ENCODE assay signal across 20 cellular contexts in genomic region chr12:19223695-19224094, GRCh38.
DNase-seq lines count a peak whose midpoint lies in the region; ATAC-seq and TF ChIP-seq lines count a peak whose summit lies in the region.
"Had no signal": no experiment of that assay in that cellular context is flagged by ENCODE, and none has a peak within 500 bp of the region (broad histone marks: within the 10 kb centered on the region; RNA-seq: fewer than 3 reads in every experiment).

No MANE protein-coding gene starts in this region.

- POLR2A ChIA-PET in MCF 10A (lab: Yijun Ruan, JAX): interaction anchor here (0.5 kb wide), 1 partner anchor 48 kb away, joined by 4 read pairs; no protein-coding TSS in a partner anchor
- POLR2A ChIA-PET in OCI-LY7 (lab: Charles Lee): no interaction called here

- H3K4me1 ChIP-seq in mammary epithelial cell (ENCODE audit: insufficient read depth, low read length): peaks cover 25% of the 10 kb centered on the region
- H3K4me1 ChIP-seq in right cardiac atrium (ENCODE audit: control insufficient read depth, insufficient read depth, low read length): peaks cover 1% of the 10 kb centered on the region
- H3K4me1 ChIP-seq in smooth muscle cell (ENCODE audit: low read depth): peaks cover 30% of the 10 kb centered on the region
- no peaks in the 10 kb centered on the region for H3K4me1 ChIP-seq in trophoblast cell (ENCODE audit: control insufficient read depth in 1 of 2, insufficient read depth in 2 of 2, low read length in 2 of 2)
- H3K4me1 ChIP-seq in OCI-LY7 (ENCODE audit: insufficient read depth, low read length, poor library complexity, severe bottlenecking): no peaks in the 10 kb centered on the region

- no peak overlapping the region for H3K9ac ChIP-seq in mammary epithelial cell (ENCODE audit: insufficient read depth, low read length)
- H3K9ac ChIP-seq in smooth muscle cell (ENCODE audit: low read depth): no peak overlapping the region
- H3K9ac ChIP-seq in trophoblast cell (ENCODE audit: low read length): no peak overlapping the region

- no peaks in the 10 kb centered on the region for H3K9me3 ChIP-seq in mammary epithelial cell (replicated peaks; ENCODE audit: insufficient read depth, low read length)
- H3K9me3 ChIP-seq in right cardiac atrium (ENCODE audit: control insufficient read depth, low read length): no peaks in the 10 kb centered on the region
- no peaks in the 10 kb centered on the region for H3K9me3 ChIP-seq in smooth muscle cell (replicated peaks; ENCODE audit: low read depth)
- H3K9me3 ChIP-seq in trophoblast cell (ENCODE audit: insufficient read depth, low read depth, low read length): no peaks in the 10 kb centered on the region
- no peaks in the 10 kb centered on the region for H3K9me3 ChIP-seq in OCI-LY7 (ENCODE audit: low read length)
- H3K9me3 ChIP-seq: gastroesophageal sphincter, upper lobe of left lung had no signal

- dilution Hi-C loops in mammary epithelial cell (cut with HindIII; ENCODE audit: low sequenced_read_pairs): no loop called here

- CTCF ChIA-PET in MCF 10A (lab: Yijun Ruan, JAX): interaction anchor here (0.6 to 2.2 kb wide), 7 partner anchors 13 to 794 kb away, joined by 3 to 13 read pairs (median 5); no protein-coding TSS in a partner anchor
- CTCF ChIA-PET in mammary epithelial cell (lab: Charles Lee; ENCODE audit: low non-redundant PET): no interaction called here
- CTCF ChIA-PET in OCI-LY7 (lab: Charles Lee; ENCODE audit: unreplicated experiment): no interaction called here

- no peak overlapping the region for H4K8ac ChIP-seq in trophoblast cell (ENCODE audit: low read depth, low read length)

- no peak overlapping the region for H4K12ac ChIP-seq in trophoblast cell (ENCODE audit: low read depth, low read length)

- TF ChIP-seq CTCF in MCF 10A (IDR thresholded peaks at IDR 0.05; ENCODE audit: unreplicated experiment) (no peak), mammary epithelial cell (conservative IDR thresholded peaks at IDR 0.05 in 1 of 2, IDR thresholded peaks at IDR 0.05 in 1 of 2; ENCODE audit: extremely low read depth in 1 of 2, insufficient read depth in 1 of 2, low read depth in 1 of 2, low read length in 2 of 2) (no peak), smooth muscle cell (IDR thresholded peaks at IDR 0.05; ENCODE audit: borderline replicate concordance, insufficient read depth, poor library complexity, severe bottlenecking) (no peak), OCI-LY7 (conservative IDR thresholded peaks at IDR 0.05; ENCODE audit: low read length) (no peak)

- no peaks in the 10 kb centered on the region for H3K36me3 ChIP-seq in mammary epithelial cell (ENCODE audit: insufficient read depth, low read length)
- H3K36me3 ChIP-seq in smooth muscle cell (ENCODE audit: low read depth): no peaks in the 10 kb centered on the region
- no peaks in the 10 kb centered on the region for H3K36me3 ChIP-seq in trophoblast cell (ENCODE audit: control insufficient read depth in 1 of 2, insufficient read depth in 2 of 2, low read length in 2 of 2)
- no peaks in the 10 kb centered on the region for H3K36me3 ChIP-seq in OCI-LY7 (ENCODE audit: insufficient read depth, low read length)
- H3K36me3 ChIP-seq: gastroesophageal sphincter, upper lobe of left lung had no signal

- WGBS in mammary epithelial cell (ENCODE audit: low coverage, missing lambda C conversion rate): 100% methylated on average over 1 of the region's 1 CpG
- 34% methylated on average over 1 of the region's 1 CpG for WGBS in right cardiac atrium
- 35% methylated on average over 1 of the region's 1 CpG for WGBS in smooth muscle cell (ENCODE audit: low lambda C conversion rate)
- no CpG with 5 or more reads among the region's 1 CpG for WGBS in trophoblast cell (ENCODE audit: extremely low coverage, insufficient coverage, insufficient read length)

- H3K4me3 Mint-ChIP-seq in MCF 10A (ENCODE audit: unreplicated experiment): no peak overlapping the region
- H3K4me3 Mint-ChIP-seq: activated naive CD4-positive, alpha-beta T cell treated with anti-CD3 and anti-CD28 coated beads for 36 hours; CD4-positive, alpha-beta memory T cell; H9; immature natural killer cell; T-helper 1 cell treated with Interleukin-12 subunit alpha and Interleukin-12 subunit beta and Interleukin-4 antibody, amounts not matched to agents 30 μg/mL and 1 μg/mL, for 36 hours had no signal

- H3K27me3 ChIP-seq in mammary epithelial cell (ENCODE audit: insufficient read depth, low read length) (no peaks in the 10 kb centered on the region), right cardiac atrium (ENCODE audit: control insufficient read depth, insufficient read depth) (no peaks in the 10 kb centered on the region), smooth muscle cell (ENCODE audit: low read depth) (no peaks in the 10 kb centered on the region), trophoblast cell (ENCODE audit: insufficient read depth, low read length) (no peaks in the 10 kb centered on the region)
- H3K27me3 ChIP-seq: gastroesophageal sphincter, upper lobe of left lung had no signal

- ATAC-seq in right cardiac atrium: peak; percentile 55 to 67
- ATAC-seq: activated CD4-positive, CD25-positive, alpha-beta regulatory T cell treated with anti-CD3 and anti-CD28 coated beads, Interleukin-2, amount 50 U/mL, for 24 hours; gastroesophageal sphincter had no signal

- H3K14ac ChIP-seq in trophoblast cell (ENCODE audit: low read length): no peak overlapping the region

- no peak overlapping the region for H3K4me3 ChIP-seq in mammary epithelial cell (replicated peaks in 1 of 3; ENCODE audit: insufficient read depth in 1 of 3, low read depth in 2 of 3, low read length in 3 of 3)
- no peak overlapping the region for H3K4me3 ChIP-seq in right cardiac atrium (ENCODE audit: low read length)
- no peak overlapping the region for H3K4me3 ChIP-seq in smooth muscle cell
- H3K4me3 ChIP-seq in trophoblast cell (ENCODE audit: low read depth, low read length): no peak overlapping the region
- H3K4me3 ChIP-seq in OCI-LY7 (ENCODE audit: low read depth, low read length, poor library complexity, severe bottlenecking): no peak overlapping the region
- H3K4me3 ChIP-seq: gastroesophageal sphincter, GM12878, upper lobe of left lung had no signal

- H3K79me2 ChIP-seq in mammary epithelial cell (ENCODE audit: insufficient read depth, low read length) (peaks cover 87% of the 10 kb centered on the region), smooth muscle cell (ENCODE audit: low read depth) (peaks cover 62% of the 10 kb centered on the region), trophoblast cell (ENCODE audit: control insufficient read depth, insufficient read depth, low read length, poor library complexity) (no peaks in the 10 kb centered on the region), OCI-LY7 (ENCODE audit: insufficient read depth, low read depth, low read length) (no peaks in the 10 kb centered on the region)

- intact Hi-C loops in MCF 10A (cut with micrococcal nuclease) (loop anchor here (2.0 kb wide), 1 partner anchor 41 kb away; no protein-coding TSS in a partner anchor), mammary epithelial cell (cut with micrococcal nuclease) (no loop called here), right cardiac atrium (cut with DNase I) (no loop called here), OCI-LY7 (cut with micrococcal nuclease; ENCODE audit: unreplicated experiment) (no loop called here)

- H4K20me1 ChIP-seq in mammary epithelial cell (ENCODE audit: insufficient read depth, low read length) (no peaks in the 10 kb centered on the region), smooth muscle cell (ENCODE audit: low read depth) (peaks cover 4% of the 10 kb centered on the region), OCI-LY7 (ENCODE audit: insufficient read depth, low read length) (no peaks in the 10 kb centered on the region)

- BruUV-seq in MCF 10A (replicated peaks; lab: Mats Ljungman, UMichigan): no TSS peak
- BruUV-seq in mammary epithelial cell (replicated peaks; lab: Mats Ljungman, UMichigan): no TSS peak
- no TSS peak for BruUV-seq in OCI-LY7 (replicated peaks; lab: Mats Ljungman, UMichigan)

- peaks cover 7% of the 10 kb centered on the region for H3K36me3 Mint-ChIP-seq in MCF 10A (ENCODE audit: insufficient read depth, unreplicated experiment)
- H3K36me3 Mint-ChIP-seq: CD4-positive, alpha-beta memory T cell; immature natural killer cell had no signal

- H3K9me2 ChIP-seq in OCI-LY7 (ENCODE audit: insufficient read depth, low read length): no peaks in the 10 kb centered on the region

- H3F3A ChIP-seq in smooth muscle cell (ENCODE audit: low read depth): no peaks in the 10 kb centered on the region

- H3K79me1 ChIP-seq in trophoblast cell (ENCODE audit: low read length): no peaks in the 10 kb centered on the region

- H3K9me3 Mint-ChIP-seq in MCF 10A (ENCODE audit: unreplicated experiment): no peaks in the 10 kb centered on the region
- H3K9me3 Mint-ChIP-seq: activated naive CD4-positive, alpha-beta T cell treated with anti-CD3 and anti-CD28 coated beads for 36 hours; CD4-positive, alpha-beta memory T cell; immature natural killer cell; T-helper 1 cell treated with Interleukin-12 subunit alpha and Interleukin-12 subunit beta and Interleukin-4 antibody, amounts not matched to agents 30 μg/mL and 1 μg/mL, for 36 hours had no signal

- no peak overlapping the region for H2AK5ac ChIP-seq in trophoblast cell (ENCODE audit: low read length)

- peaks cover 31% of the 10 kb centered on the region for H3K4me1 Mint-ChIP-seq in MCF 10A (ENCODE audit: insufficient read depth, unreplicated experiment)
- H3K4me1 Mint-ChIP-seq: CD4-positive, alpha-beta memory T cell; immature natural killer cell had no signal

- peak overlapping the region; percentile 64 for H3K27ac Mint-ChIP-seq in MCF 10A (ENCODE audit: low read depth, unreplicated experiment)
- H3K27ac Mint-ChIP-seq: activated naive CD4-positive, alpha-beta T cell treated with anti-CD3 and anti-CD28 coated beads for 36 hours; immature natural killer cell; T-helper 1 cell treated with Interleukin-12 subunit alpha and Interleukin-12 subunit beta and Interleukin-4 antibody, amounts not matched to agents 30 μg/mL and 1 μg/mL, for 36 hours had no signal

- H3K27ac ChIP-seq in mammary epithelial cell (ENCODE audit: insufficient read depth, low read depth, low read length) (no peak overlapping the region), right cardiac atrium (ENCODE audit: low read length) (no peak overlapping the region), smooth muscle cell (ENCODE audit: low read depth) (peak overlapping the region; percentile 40), trophoblast cell (ENCODE audit: low read depth, low read length) (no peak overlapping the region), OCI-LY7 (ENCODE audit: low read depth, low read length, poor library complexity, severe bottlenecking) (no peak overlapping the region)
- H3K27ac ChIP-seq: upper lobe of left lung had no signal

- no peak overlapping the region for H2BK12ac ChIP-seq in trophoblast cell (ENCODE audit: low read length)

- H2AFZ ChIP-seq in mammary epithelial cell (ENCODE audit: low read depth, low read length) (no peak overlapping the region), smooth muscle cell (ENCODE audit: low read depth) (no peak overlapping the region), trophoblast cell (ENCODE audit: insufficient read depth, low read length, poor library complexity) (no peak overlapping the region), OCI-LY7 (ENCODE audit: low read length) (no peak overlapping the region)

- no peak overlapping the region for H2BK120ac ChIP-seq in trophoblast cell (ENCODE audit: insufficient read depth, low read length, poor library complexity)

- no peaks in the 10 kb centered on the region for H3K27me3 Mint-ChIP-seq in MCF 10A (ENCODE audit: insufficient read depth, unreplicated experiment)
- H3K27me3 Mint-ChIP-seq: CD4-positive, alpha-beta memory T cell had no signal

- H4K91ac ChIP-seq in trophoblast cell (ENCODE audit: low read depth, low read length): no peak overlapping the region

- H3K23ac ChIP-seq in trophoblast cell (ENCODE audit: low read length): no peak overlapping the region

- no peak overlapping the region for H3K4ac ChIP-seq in trophoblast cell (ENCODE audit: low read depth, low read length)

- no peak overlapping the region for H3K18ac ChIP-seq in trophoblast cell (ENCODE audit: low read length)

- DNase-seq in MCF 10A (ENCODE audit: unreplicated experiment) (no peak), mammary epithelial cell (no peak), dedifferentiated amniotic fluid mesenchymal stem cell (ENCODE audit: extremely low spot score) (peak; percentile 61), right cardiac atrium (no peak), smooth muscle cell (lab: John Stamatoyannopoulos, UW; ENCODE audit: unreplicated experiment) (no peak), trophoblast cell (no peak), OCI-LY7 (ENCODE audit: low spot score) (no peak), NCI-H2107 (lab: John Stamatoyannopoulos, UW) (no peak)
- DNase-seq: 8988T; activated naive CD4-positive, alpha-beta T cell treated with anti-CD3 and anti-CD28 coated beads for 36 hours; CD4-positive, alpha-beta memory T cell; effector CD8-positive, alpha-beta T cell; H9; immature natural killer cell; stimulated activated naive CD4-positive, alpha-beta T cell; upper lobe of left lung had no signal

- H3K4me2 ChIP-seq in mammary epithelial cell (ENCODE audit: insufficient read depth, low read depth, low read length): no peak overlapping the region
- H3K4me2 ChIP-seq in smooth muscle cell: no peak overlapping the region
- H3K4me2 ChIP-seq in trophoblast cell (ENCODE audit: low read length): no peak overlapping the region
- no peak overlapping the region for H3K4me2 ChIP-seq in OCI-LY7 (ENCODE audit: low read length)

- in situ Hi-C loops in mammary epithelial cell (cut with MboI; ENCODE audit: low sequenced_read_pairs in 2 of 2): no loop called here

- H2BK5ac ChIP-seq in trophoblast cell (ENCODE audit: low read depth, low read length, poor library complexity): no peak overlapping the region
